In genomic region chr1:162822391-162823200, GRCh38 we compare ENCODE assay signal across 8 cellular contexts. TPM values are rescaled to one million over a fixed set of nuclear protein-coding genes. Genes with fewer than 3 reads are reported as not detected.
DNase-seq lines count a peak whose midpoint lies in the region; FAIRE-seq and TF ChIP-seq lines count a peak whose summit lies in the region.

No MANE protein-coding gene starts in this region.

- no peaks in the 10 kb centered on the region for H3K36me3 Mint-ChIP-seq in stimulated activated naive CD8-positive, alpha-beta T cell treated with anti-CD3 and anti-CD28 coated beads, Interleukin-15, Interleukin-2, amounts not matched to agents 100 ng/mL and 50 ng/mL, for 24 hours (ENCODE audit: low read depth)

- no peaks in the 10 kb centered on the region for H3K27me3 ChIP-seq in bronchial epithelial cell (ENCODE audit: control insufficient read depth, insufficient read depth, low read length)

- DNase-seq in NCI-H1417 (lab: John Stamatoyannopoulos, UW) (peak; percentile 42 to 81 (median 72)), NCI-H1417 treated with DMSO at 0.1 percent for 48 hours (lab: John Stamatoyannopoulos, UW) (no peak), NCI-H510A treated with DMSO at 0.1 percent for 48 hours (lab: John Stamatoyannopoulos, UW) (peak; percentile 70), bronchial epithelial cell (ENCODE audit: low read depth) (no peak), kidney glomerular epithelial cell (lab: John Stamatoyannopoulos, UW) (peak; percentile 8), MV-4-11 (lab: John Stamatoyannopoulos, UW) (no peak), SHP77 (lab: John Stamatoyannopoulos, UW) (no peak)

- no peak for FAIRE-seq in bronchial epithelial cell (lab: Jason Lieb, UNC)

- H3K9me3 Mint-ChIP-seq in stimulated activated naive CD8-positive, alpha-beta T cell treated with anti-CD3 and anti-CD28 coated beads, Interleukin-15, Interleukin-2, amounts not matched to agents 100 ng/mL and 50 ng/mL, for 24 hours: peaks cover 4% of the 10 kb centered on the region

- peaks cover 51% of the 10 kb centered on the region for H3K27me3 Mint-ChIP-seq in stimulated activated naive CD8-positive, alpha-beta T cell treated with anti-CD3 and anti-CD28 coated beads, Interleukin-15, Interleukin-2, amounts not matched to agents 100 ng/mL and 50 ng/mL, for 24 hours

- no peaks in the 10 kb centered on the region for H3K36me3 ChIP-seq in bronchial epithelial cell (ENCODE audit: control insufficient read depth, insufficient read depth, low read length)

- peak; percentile 10 for TF ChIP-seq CTCF in bronchial epithelial cell (IDR thresholded peaks at IDR 0.05; ENCODE audit: insufficient read depth, low read length, severe bottlenecking)

- peak overlapping the region; percentile 24 for H3K4me3 ChIP-seq in bronchial epithelial cell (ENCODE audit: low read depth, low read length)

- peak overlapping the region; percentile 75 for H3K4me3 Mint-ChIP-seq in stimulated activated naive CD8-positive, alpha-beta T cell treated with anti-CD3 and anti-CD28 coated beads, Interleukin-15, Interleukin-2, amounts not matched to agents 100 ng/mL and 50 ng/mL, for 24 hours

- H3K27ac Mint-ChIP-seq in stimulated activated naive CD8-positive, alpha-beta T cell treated with anti-CD3 and anti-CD28 coated beads, Interleukin-15, Interleukin-2, amounts not matched to agents 100 ng/mL and 50 ng/mL, for 24 hours: peak overlapping the region; percentile 45

- peaks cover 20% of the 10 kb centered on the region for H3K4me1 Mint-ChIP-seq in stimulated activated naive CD8-positive, alpha-beta T cell treated with anti-CD3 and anti-CD28 coated beads, Interleukin-15, Interleukin-2, amounts not matched to agents 100 ng/mL and 50 ng/mL, for 24 hours (ENCODE audit: low read depth)

RNA-seq across cellular contexts. Expression of gene HSD17B7, which starts 32.1 kb away (rescaled TPM):
- total RNA-seq in bronchial epithelial cell: 20.2 and 20.5 TPM in 2 replicates

RNA-seq across cellular contexts. Expression of gene CCDC190, which starts 38.4 kb away (rescaled TPM):
- total RNA-seq in bronchial epithelial cell: not detected in 2 replicates

Comparison
In these comparisons a context has a peak if more than half of its experiments do, and no peak if none do; other contexts are left out.
1. DNase-seq: peak in NCI-H1417 (3 of 3), NCI-H510A treated with DMSO at 0.1 percent for 48 hours (single experiment) and kidney glomerular epithelial cell (single experiment); none in NCI-H1417 treated with DMSO at 0.1 percent for 48 hours (single experiment), bronchial epithelial cell (single experiment), MV-4-11 (single experiment) and SHP77 (0 of 2).